Comparison of ENCODE assay signal across 8 cellular contexts in the genomic region with DNA sequence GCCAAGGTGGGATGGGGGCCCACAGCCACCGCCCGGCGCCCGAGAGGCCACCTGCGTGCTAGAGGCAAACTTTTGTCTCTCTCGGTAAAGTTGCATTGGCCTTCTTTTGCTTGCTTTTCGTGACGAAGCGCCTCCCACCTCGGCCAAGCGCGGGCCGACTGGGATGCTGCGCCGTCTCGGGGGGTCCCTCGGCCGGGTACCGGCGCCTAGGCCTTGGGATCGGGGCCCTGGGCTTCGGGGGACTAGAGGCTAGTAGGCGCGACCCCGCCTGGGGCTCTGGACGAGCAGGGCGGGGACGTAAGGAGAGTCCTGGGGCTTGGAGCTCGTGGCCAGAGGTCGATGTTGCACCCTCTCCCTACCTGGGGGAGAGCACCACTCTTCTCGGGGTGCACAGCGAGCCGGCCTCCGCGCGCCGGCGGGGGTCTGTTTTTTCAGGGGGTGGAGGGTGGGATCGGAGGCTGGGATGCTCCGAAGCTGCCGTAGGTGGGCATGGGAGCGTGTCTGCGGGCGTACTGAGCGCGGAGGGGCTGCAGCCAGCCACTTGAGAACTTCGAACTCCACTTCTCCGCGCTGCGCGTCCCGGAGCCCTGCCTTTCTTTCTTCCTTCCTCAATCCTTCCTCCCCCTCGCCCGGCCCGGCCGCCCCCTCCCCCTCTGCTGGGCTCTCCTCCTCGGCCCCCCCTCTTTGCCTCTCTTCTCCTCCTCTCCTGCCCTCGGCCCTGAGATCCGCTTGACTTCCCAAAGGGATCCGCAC. TPM values are rescaled to one million over a fixed set of nuclear protein-coding genes. Genes with fewer than 3 reads are reported as not detected.
A peak's percentile ranks its signal among the peaks of the same experiment; 100 is the strongest.
DNase-seq lines count a peak whose midpoint lies in the region; ATAC-seq and TF ChIP-seq lines count a peak whose summit lies in the region.

No MANE protein-coding gene starts in this region.

- H3K9me3 Mint-ChIP-seq in endothelial cell (ENCODE audit: unreplicated experiment) (no peaks in the 10 kb centered on the region), neural progenitor cell (no peaks in the 10 kb centered on the region)

- H3K9me3 ChIP-seq in BE2C = no peaks in the 10 kb centered on the region
- no peaks in the 10 kb centered on the region for H3K9me3 ChIP-seq in MM.1S (replicated peaks; ENCODE audit: insufficient read depth, low read length)
- no peaks in the 10 kb centered on the region for H3K9me3 ChIP-seq in neural progenitor cell (ENCODE audit: low read depth)

- H3K79me2 ChIP-seq in MM.1S (ENCODE audit: low read length) (no peaks in the 10 kb centered on the region), neural progenitor cell (ENCODE audit: low read depth) (peaks cover 63% of the 10 kb centered on the region)

- peak overlapping the region; percentile 45; the same call in 1 of the 2 replicates for H3K4me2 ChIP-seq in MM.1S (ENCODE audit: low read depth, low read length)
- peak overlapping the region; percentile 81 for H3K4me2 ChIP-seq in neural progenitor cell

- H3K36me3 Mint-ChIP-seq in endothelial cell (ENCODE audit: low read depth, unreplicated experiment) (no peaks in the 10 kb centered on the region), neural progenitor cell (peaks cover 12% of the 10 kb centered on the region)

- H3K9ac ChIP-seq in MM.1S (ENCODE audit: low read length) (no peak overlapping the region), neural progenitor cell (peak overlapping the region; percentile 83)

- no peak for DNase-seq in BE2C
- DNase-seq in MM.1S = no peak
- no peak for DNase-seq in endothelial cell (ENCODE audit: low spot score)
- peak; percentile 91 for DNase-seq in neural progenitor cell (ENCODE audit: low spot score)
- DNase-seq in dedifferentiated amniotic fluid mesenchymal stem cell (ENCODE audit: extremely low spot score) = no peak
- DNase-seq in activated CD4-positive, alpha-beta T cell treated with anti-CD3 and anti-CD28 coated beads for 4 hours = no peak
- DNase-seq in stimulated activated naive CD4-positive, alpha-beta T cell treated with Interleukin-2 at 50 U/mL for 16 hours (lab: John Stamatoyannopoulos, UW) = no peak

- H3K9me2 ChIP-seq in MM.1S (replicated peaks; ENCODE audit: insufficient read depth, low read length) = no peaks in the 10 kb centered on the region

- H3K4me1 ChIP-seq in BE2C = peaks cover 8% of the 10 kb centered on the region
- no peaks in the 10 kb centered on the region for H3K4me1 ChIP-seq in MM.1S (ENCODE audit: low read length)
- peaks cover 40% of the 10 kb centered on the region for H3K4me1 ChIP-seq in neural progenitor cell

- TF ChIP-seq CTCF in BE2C (IDR thresholded peaks at IDR 0.05; ENCODE audit: low read depth, low read length) = no peak
- no peak for TF ChIP-seq CTCF in MM.1S (IDR thresholded peaks at IDR 0.05; ENCODE audit: low read length)
- TF ChIP-seq CTCF in endothelial cell (IDR thresholded peaks at IDR 0.05; ENCODE audit: unreplicated experiment) = no peak
- TF ChIP-seq CTCF in neural progenitor cell (IDR thresholded peaks at IDR 0.05) = no peak

- H3K27ac Mint-ChIP-seq in endothelial cell (ENCODE audit: unreplicated experiment) (no peak overlapping the region), neural progenitor cell (peak overlapping the region; percentile 93)

- H3K4me3 ChIP-seq in BE2C (ENCODE audit: low read depth, low read length) (peak overlapping the region; percentile 67), MM.1S (ENCODE audit: low read length) (peak overlapping the region; percentile 22; the same call in 1 of the 2 replicates), neural progenitor cell (peak overlapping the region; percentile 89)

- H3K27ac ChIP-seq in MM.1S (ENCODE audit: low read length) = no peak overlapping the region
- H3K27ac ChIP-seq in neural progenitor cell = peak overlapping the region; percentile 88

- no peaks in the 10 kb centered on the region for H3K36me3 ChIP-seq in BE2C
- H3K36me3 ChIP-seq in MM.1S (replicated peaks; ENCODE audit: insufficient read depth, low read length) = no peaks in the 10 kb centered on the region
- no peaks in the 10 kb centered on the region for H3K36me3 ChIP-seq in neural progenitor cell

- H3K27me3 Mint-ChIP-seq in endothelial cell (ENCODE audit: unreplicated experiment) (peaks cover 16% of the 10 kb centered on the region), neural progenitor cell (ENCODE audit: insufficient read depth, low read depth) (peaks cover 7% of the 10 kb centered on the region)

- H3K4me1 Mint-ChIP-seq in endothelial cell (ENCODE audit: unreplicated experiment) (peaks cover 30% of the 10 kb centered on the region), neural progenitor cell (peaks cover 58% of the 10 kb centered on the region)

- H2AFZ ChIP-seq in MM.1S (ENCODE audit: low read length) = no peak overlapping the region
- H2AFZ ChIP-seq in neural progenitor cell (replicated peaks) = no peak overlapping the region

- ATAC-seq in GM21447 (IDR thresholded peaks at IDR 0.05; ENCODE audit: unreplicated experiment) = no peak

- H3K4me3 Mint-ChIP-seq in endothelial cell (ENCODE audit: unreplicated experiment) (peak overlapping the region; percentile 79), neural progenitor cell (peak overlapping the region; percentile 93)

- no peaks in the 10 kb centered on the region for H4K20me1 ChIP-seq in MM.1S (ENCODE audit: insufficient read depth, low read length)
- peaks cover 36% of the 10 kb centered on the region for H4K20me1 ChIP-seq in neural progenitor cell (ENCODE audit: low read depth)

- H3K27me3 ChIP-seq in BE2C (no peaks in the 10 kb centered on the region), MM.1S (replicated peaks; ENCODE audit: insufficient read depth, low read length) (peaks cover 66% of the 10 kb centered on the region), neural progenitor cell (no peaks in the 10 kb centered on the region)

- H3F3A ChIP-seq in MM.1S (ENCODE audit: insufficient read depth, low read length) (no peaks in the 10 kb centered on the region), neural progenitor cell (ENCODE audit: low read depth) (peaks cover 54% of the 10 kb centered on the region)

RNA-seq across cellular contexts. Expression of a gene that starts 0.7 kb away (rescaled TPM):
- polyA plus RNA-seq in BE2C (2012; ENCODE audit: insufficient read depth, insufficient read length, low read depth) = 10.3 TPM
- total RNA-seq in endothelial cell (ENCODE audit: unreplicated experiment) = 1.2 TPM
- 9.4 and 39.6 TPM in 2 replicates for total RNA-seq in neural progenitor cell (ENCODE audit: low replicate concordance)

Comparison
In these comparisons a context has a peak if more than half of its experiments do, and no peak if none do; other contexts are left out.
1. H3K4me3 ChIP-seq: peak in every context shown above with its lines; median percentile 89 in neural progenitor cell; 67 in BE2C; 22 in MM.1S.